8 cellular contexts compared by ENCODE assay signal in the genomic region with DNA sequence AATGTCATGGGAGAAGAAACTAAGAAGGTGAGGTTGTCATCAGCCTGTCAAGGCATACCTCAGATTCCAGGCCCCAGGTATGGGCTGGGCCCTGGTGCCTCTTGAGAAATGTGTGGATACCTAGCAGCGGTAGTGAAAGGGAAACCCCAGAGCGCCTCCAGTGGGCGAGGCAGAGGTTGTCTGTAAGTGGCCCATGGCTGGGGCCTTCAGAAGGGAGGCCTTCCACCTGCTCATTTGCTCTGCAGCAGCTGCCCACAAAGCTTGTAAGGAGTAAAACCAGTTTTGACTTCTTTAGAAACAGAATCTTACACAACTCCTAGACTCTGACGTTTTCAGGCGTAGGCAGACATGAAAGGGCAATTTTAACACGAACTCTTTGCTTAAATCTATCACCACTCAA.
A peak's percentile ranks its signal among the peaks of the same experiment; 100 is the strongest.
DNase-seq lines count a peak whose midpoint lies in the region; ATAC-seq, FAIRE-seq and TF ChIP-seq lines count a peak whose summit lies in the region.

No MANE protein-coding gene starts in this region.

- POLR2A ChIA-PET in GM10248 (lab: Yijun Ruan, JAX) = no interaction called here

- TF ChIP-seq CTCF in GM10248 (IDR thresholded peaks at IDR 0.05; ENCODE audit: control extremely low read depth, extremely low read depth, low read depth, missing control alignments) = no peak

- DNase-seq in GM10248 (ENCODE audit: extremely low spot score) (peak; percentile 31), NCI-H510A treated with DMSO at 0.1 percent for 48 hours (lab: John Stamatoyannopoulos, UW) (peak; percentile 17), iPS DF 4.7 (ENCODE audit: extremely low read depth, low spot score) (peak; percentile 62), urothelium cell line (ENCODE audit: low spot score) (no peak), NCI-H524 treated with DMSO at 0.1 percent for 48 hours (lab: John Stamatoyannopoulos, UW) (no peak), retina (no peak), AG08395 (ENCODE audit: low spot score) (no peak)

- CTCF ChIA-PET in GM10248 (lab: Yijun Ruan, JAX) = interaction anchor here (1.3 kb wide), 1 partner anchor 8 kb away, joined by 4 read pairs; no protein-coding TSS in a partner anchor

- no peak for FAIRE-seq in urothelium cell line (lab: Jason Lieb, UNC)

- ATAC-seq in GM21576 (IDR thresholded peaks at IDR 0.05; ENCODE audit: unreplicated experiment) = peak; percentile 94

Comparison
In these comparisons a context has a peak if more than half of its experiments do, and no peak if none do; other contexts are left out.
1. DNase-seq: peak in GM10248 (single experiment), NCI-H510A treated with DMSO at 0.1 percent for 48 hours (single experiment) and iPS DF 4.7 (single experiment); none in urothelium cell line (single experiment), NCI-H524 treated with DMSO at 0.1 percent for 48 hours (single experiment), retina (single experiment) and AG08395 (single experiment).